27 cellular contexts compared by ENCODE assay signal in the genomic region with DNA sequence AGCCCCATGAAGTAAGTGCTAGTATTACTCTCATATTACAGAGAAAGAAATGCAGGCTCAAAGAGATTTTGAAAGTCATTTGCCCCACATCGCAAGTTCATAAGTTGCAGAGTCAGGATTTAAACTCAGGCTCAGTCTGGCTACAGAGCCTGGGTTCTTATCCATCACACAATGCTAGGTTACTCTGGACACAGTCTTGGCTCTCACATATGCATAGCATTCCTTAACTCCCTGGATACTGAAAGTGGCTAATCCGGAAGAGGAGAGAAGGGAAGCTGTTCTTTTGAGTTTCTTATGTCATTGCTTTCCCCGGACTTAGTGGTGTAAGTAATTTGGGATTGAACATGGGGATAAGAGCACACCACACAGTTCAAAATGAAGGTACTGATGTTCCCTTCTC.
DNase-seq lines count a peak whose midpoint lies in the region; ATAC-seq and TF ChIP-seq lines count a peak whose summit lies in the region.
"Had no signal": no experiment of that assay in that cellular context is flagged by ENCODE, and none has a peak within 500 bp of the region (broad histone marks: within the 10 kb centered on the region; RNA-seq: fewer than 3 reads in every experiment).

No MANE protein-coding gene starts in this region.

- H3K27me3 ChIP-seq in fibroblast of lung (ENCODE audit: control insufficient read depth, insufficient read depth, low read length): no peaks in the 10 kb centered on the region
- H3K27me3 ChIP-seq: BE2C, brain microvascular endothelial cell, left lung, sigmoid colon, stomach, thyroid gland had no signal

- no peak overlapping the region for H3K27ac Mint-ChIP-seq in WTC11
- no peak overlapping the region for H3K27ac Mint-ChIP-seq in neural crest cell (ENCODE audit: unreplicated experiment)
- H3K27ac Mint-ChIP-seq in activated CD4-positive, alpha-beta memory T cell treated with anti-CD3 and anti-CD28 coated beads, Interleukin-2, amount 10 ng/mL, durations not matched to agents 7 days and 5 days: no peak overlapping the region
- H3K27ac Mint-ChIP-seq: activated naive CD8-positive, alpha-beta T cell treated with anti-CD3 and anti-CD28 coated beads, Interleukin-2, amount 50 U/mL, for 24 hours; activated T-cell treated with anti-CD3 and anti-CD28 coated beads, Interleukin-2, amount 50 U/mL, for 72 hours; CD8-positive, alpha-beta memory T cell; T-helper 17 cell had no signal

- H3K4me1 Mint-ChIP-seq in WTC11 (peaks cover 69% of the 10 kb centered on the region), neural crest cell (peaks cover 60% of the 10 kb centered on the region)
- peaks cover 15% of the 10 kb centered on the region for H3K4me1 Mint-ChIP-seq in activated CD4-positive, alpha-beta memory T cell treated with anti-CD3 and anti-CD28 coated beads, Interleukin-2, amount 10 ng/mL, durations not matched to agents 7 days and 5 days
- H3K4me1 Mint-ChIP-seq: activated naive CD8-positive, alpha-beta T cell treated with anti-CD3 and anti-CD28 coated beads, Interleukin-2, amount 50 U/mL, for 24 hours; CD8-positive, alpha-beta memory T cell; T-helper 17 cell had no signal

- no peak overlapping the region for H3K4me3 ChIP-seq in AG10803 (ENCODE audit: low read length)
- no peak overlapping the region for H3K4me3 ChIP-seq in fibroblast of lung (replicated peaks in 1 of 4; ENCODE audit: control extremely low read depth in 1 of 4, insufficient read depth in 1 of 4, low read depth in 3 of 4, low read length in 4 of 4)
- H3K4me3 ChIP-seq: left lung, sigmoid colon, SK-N-MC, stomach, thyroid gland had no signal

- ATAC-seq in WTC11: peak; percentile 31
- ATAC-seq: activated CD4-positive, CD25-positive, alpha-beta regulatory T cell treated with anti-CD3 and anti-CD28 coated beads, Interleukin-2, amount 50 U/mL, for 24 hours; activated naive CD8-positive, alpha-beta T cell treated with anti-CD3 and anti-CD28 coated beads, Interleukin-2, amount 50 U/mL, for 24 hours; activated T-cell treated with anti-CD3 and anti-CD28 coated beads, Interleukin-2, amount 50 U/mL, for 72 hours; HepG2; left lung; T-helper 17 cell had no signal

- no peak overlapping the region for H2AFZ ChIP-seq in fibroblast of lung (ENCODE audit: low read length)

- no peak overlapping the region for H3K27ac ChIP-seq in fibroblast of lung (ENCODE audit: insufficient read depth, low read length)
- no peak overlapping the region for H3K27ac ChIP-seq in RWPE1
- H3K27ac ChIP-seq: brain microvascular endothelial cell, left lung, sigmoid colon, SK-N-MC, stomach, thyroid gland had no signal

- H3K9me3 Mint-ChIP-seq in WTC11 (no peaks in the 10 kb centered on the region), neural crest cell (no peaks in the 10 kb centered on the region)
- no peaks in the 10 kb centered on the region for H3K9me3 Mint-ChIP-seq in activated CD4-positive, alpha-beta memory T cell treated with anti-CD3 and anti-CD28 coated beads, Interleukin-2, amount 10 ng/mL, durations not matched to agents 7 days and 5 days
- H3K9me3 Mint-ChIP-seq: activated naive CD8-positive, alpha-beta T cell treated with anti-CD3 and anti-CD28 coated beads, Interleukin-2, amount 50 U/mL, for 24 hours; CD8-positive, alpha-beta memory T cell had no signal

- no peaks in the 10 kb centered on the region for H3K9me3 ChIP-seq in fibroblast of lung (ENCODE audit: control insufficient read depth, insufficient read depth, low read depth, low read length)
- H3K9me3 ChIP-seq: BE2C, left lung, sigmoid colon, stomach, thyroid gland had no signal

- H3K79me2 ChIP-seq in fibroblast of lung (ENCODE audit: control insufficient read depth, insufficient read depth, low read length): no peaks in the 10 kb centered on the region

- no peaks in the 10 kb centered on the region for H3K36me3 ChIP-seq in fibroblast of lung (ENCODE audit: control insufficient read depth, insufficient read depth, low read length)
- H3K36me3 ChIP-seq: BE2C, brain microvascular endothelial cell, left lung, sigmoid colon, stomach, thyroid gland had no signal

- TF ChIP-seq CTCF in AG10803 (conservative IDR thresholded peaks at IDR 0.05; ENCODE audit: low read length) (no peak), WTC11 (IDR thresholded peaks at IDR 0.05) (no peak), fibroblast of lung (conservative IDR thresholded peaks at IDR 0.05 in 1 of 2, IDR thresholded peaks at IDR 0.05 in 1 of 2; ENCODE audit: low read depth in 1 of 2, low read length in 2 of 2) (no peak), neural crest cell (conservative IDR thresholded peaks at IDR 0.05) (no peak), RWPE1 (conservative IDR thresholded peaks at IDR 0.05; ENCODE audit: low read depth) (no peak)

- no peaks in the 10 kb centered on the region for H3K27me3 Mint-ChIP-seq in WTC11 (ENCODE audit: low read depth)
- no peaks in the 10 kb centered on the region for H3K27me3 Mint-ChIP-seq in neural crest cell (ENCODE audit: low read depth)
- H3K27me3 Mint-ChIP-seq in activated CD4-positive, alpha-beta memory T cell treated with anti-CD3 and anti-CD28 coated beads, Interleukin-2, amount 10 ng/mL, durations not matched to agents 7 days and 5 days: no peaks in the 10 kb centered on the region
- H3K27me3 Mint-ChIP-seq: CD8-positive, alpha-beta memory T cell had no signal

- no peak overlapping the region for H3K9ac ChIP-seq in fibroblast of lung (ENCODE audit: insufficient read depth, low read length)

- no peak overlapping the region for H3K4me2 ChIP-seq in fibroblast of lung (ENCODE audit: extremely low read depth, insufficient read depth, low read length)

- no peaks in the 10 kb centered on the region for H3K4me1 ChIP-seq in fibroblast of lung (ENCODE audit: control insufficient read depth, extremely low read depth, insufficient read depth, low read length)
- H3K4me1 ChIP-seq: left lung, sigmoid colon, thyroid gland had no signal

- H3K36me3 Mint-ChIP-seq in WTC11: no peaks in the 10 kb centered on the region
- no peaks in the 10 kb centered on the region for H3K36me3 Mint-ChIP-seq in neural crest cell (ENCODE audit: low read depth)
- H3K36me3 Mint-ChIP-seq in activated CD4-positive, alpha-beta memory T cell treated with anti-CD3 and anti-CD28 coated beads, Interleukin-2, amount 10 ng/mL, durations not matched to agents 7 days and 5 days (ENCODE audit: low read depth): no peaks in the 10 kb centered on the region
- H3K36me3 Mint-ChIP-seq: CD8-positive, alpha-beta memory T cell had no signal

- no peaks in the 10 kb centered on the region for H4K20me1 ChIP-seq in fibroblast of lung (ENCODE audit: control insufficient read depth, extremely low read depth, insufficient read depth, low read length)

- CTCF ChIA-PET in WTC11 (lab: Charles Lee) (no interaction called here), RWPE1 (lab: Yijun Ruan, JAX) (no interaction called here)
- CTCF ChIA-PET in activated CD4-positive, alpha-beta memory T cell treated with anti-CD3 and anti-CD28 coated beads, Interleukin-2, amount 10 ng/mL, durations not matched to agents 7 days and 5 days (lab: Charles Lee): no interaction called here

- POLR2A ChIA-PET in WTC11 (lab: Charles Lee): no interaction called here
- POLR2A ChIA-PET in RWPE1 (lab: Yijun Ruan, JAX; ENCODE audit: low non-redundant PET): no interaction called here
- POLR2A ChIA-PET in activated CD4-positive, alpha-beta memory T cell treated with anti-CD3 and anti-CD28 coated beads, Interleukin-2, amount 10 ng/mL, durations not matched to agents 7 days and 5 days (lab: Charles Lee): no interaction called here

- H3K4me3 Mint-ChIP-seq in WTC11: no peak overlapping the region
- H3K4me3 Mint-ChIP-seq in neural crest cell: peak overlapping the region; percentile 4
- no peak overlapping the region for H3K4me3 Mint-ChIP-seq in activated CD4-positive, alpha-beta memory T cell treated with anti-CD3 and anti-CD28 coated beads, Interleukin-2, amount 10 ng/mL, durations not matched to agents 7 days and 5 days
- H3K4me3 Mint-ChIP-seq: activated naive CD8-positive, alpha-beta T cell treated with anti-CD3 and anti-CD28 coated beads, Interleukin-2, amount 50 U/mL, for 24 hours; activated T-cell treated with anti-CD3 and anti-CD28 coated beads, Interleukin-2, amount 50 U/mL, for 72 hours; CD8-positive, alpha-beta memory T cell; T-helper 17 cell had no signal

- DNase-seq in AG10803 (ENCODE audit: low read depth) (peak; percentile 21), WTC11 (ENCODE audit: low spot score) (no peak), fibroblast of lung (ENCODE audit: low read depth in 2 of 2) (peak; percentile 7 to 18), neural crest cell (ENCODE audit: low read depth, low spot score) (no peak), RWPE1 (ENCODE audit: low spot score) (no peak), NCI-H187 (lab: John Stamatoyannopoulos, UW) (no peak)
- no peak for DNase-seq in activated T-cell treated with anti-CD3 and anti-CD28 coated beads, Interleukin-2, amount 50 U/mL, for 1 hour
- DNase-seq in activated CD4-positive, alpha-beta memory T cell treated with anti-CD3 and anti-CD28 coated beads, Interleukin-2, amount 10 ng/mL, durations not matched to agents 7 days and 5 days: no peak
- DNase-seq: activated CD4-positive, alpha-beta T cell treated with anti-CD3 and anti-CD28 coated beads, Interleukin-2, amount 50 U/mL, for 4 hours; activated naive CD8-positive, alpha-beta T cell treated with anti-CD3 and anti-CD28 coated beads, Interleukin-2, amount 50 U/mL, for 24 hours; activated T-cell treated with anti-CD3 and anti-CD28 coated beads, Interleukin-2, amount 50 U/mL, for 72 hours; BE2C; brain microvascular endothelial cell; CD8-positive, alpha-beta memory T cell; EL; left lung; NCI-H1417 treated with DMSO at 0.1 percent for 48 hours; NCI-H226; RPMI8226; sigmoid colon; stimulated activated CD4-positive, alpha-beta T cell treated with anti-CD3 and anti-CD28 coated beads, Interleukin-4, amount 100 ng/mL, for 1 hour; stomach; T-helper 17 cell; thyroid gland had no signal

TF ChIP-seq in WTC11, 78 proteins besides CTCF, POLR2A, EP300 and RAD21 (continues in another document):
- TF ChIP-seq TEAD1 (CRISPR knock-in tag; IDR thresholded peaks at IDR 0.05) (no peak), JAZF1 (CRISPR knock-in tag; IDR thresholded peaks at IDR 0.05) (no peak), NR2C2 (CRISPR knock-in tag; IDR thresholded peaks at IDR 0.05) (no peak)
- TF ChIP-seq, protein P1, sequence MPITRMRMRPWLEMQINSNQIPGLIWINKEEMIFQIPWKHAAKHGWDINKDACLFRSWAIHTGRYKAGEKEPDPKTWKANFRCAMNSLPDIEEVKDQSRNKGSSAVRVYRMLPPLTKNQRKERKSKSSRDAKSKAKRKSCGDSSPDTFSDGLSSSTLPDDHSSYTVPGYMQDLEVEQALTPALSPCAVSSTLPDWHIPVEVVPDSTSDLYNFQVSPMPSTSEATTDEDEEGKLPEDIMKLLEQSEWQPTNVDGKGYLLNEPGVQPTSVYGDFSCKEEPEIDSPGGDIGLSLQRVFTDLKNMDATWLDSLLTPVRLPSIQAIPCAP (CRISPR knock-in tag; IDR thresholded peaks at IDR 0.05): no peak
- TF ChIP-seq, protein P2, sequence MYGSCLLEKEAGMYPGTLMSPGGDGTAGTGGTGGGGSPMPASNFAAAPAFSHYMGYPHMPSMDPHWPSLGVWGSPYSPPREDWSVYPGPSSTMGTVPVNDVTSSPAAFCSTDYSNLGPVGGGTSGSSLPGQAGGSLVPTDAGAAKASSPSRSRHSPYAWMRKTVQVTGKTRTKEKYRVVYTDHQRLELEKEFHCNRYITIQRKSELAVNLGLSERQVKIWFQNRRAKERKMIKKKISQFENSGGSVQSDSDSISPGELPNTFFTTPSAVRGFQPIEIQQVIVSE (CRISPR knock-in tag; IDR thresholded peaks at IDR 0.05; ENCODE audit: borderline replicate concordance): no peak

Comparison
In these comparisons a context has a peak if more than half of its experiments do, and no peak if none do; other contexts are left out.
1. DNase-seq: peak in AG10803 (single experiment) and fibroblast of lung (2 of 2); none in WTC11 (single experiment), neural crest cell (single experiment), RWPE1 (single experiment), activated T-cell treated with anti-CD3 and anti-CD28 coated beads, Interleukin-2, amount 50 U/mL, for 1 hour (single experiment), NCI-H187 (0 of 2) and activated CD4-positive, alpha-beta memory T cell treated with anti-CD3 and anti-CD28 coated beads, Interleukin-2, amount 10 ng/mL, durations not matched to agents 7 days and 5 days (single experiment).